In genomic region chr7:29871787-29872398, GRCh38 we compare ENCODE assay signal across 18 cellular contexts.
A peak's percentile ranks its signal among the peaks of the same experiment; 100 is the strongest.
DNase-seq lines count a peak whose midpoint lies in the region; ATAC-seq, FAIRE-seq and TF ChIP-seq lines count a peak whose summit lies in the region.
"Had no signal": no experiment of that assay in that cellular context is flagged by ENCODE, and none has a peak within 500 bp of the region (broad histone marks: within the 10 kb centered on the region; RNA-seq: fewer than 3 reads in every experiment).

No MANE protein-coding gene starts in this region.

- CTCF ChIA-PET in A549 (lab: Yijun Ruan, JAX) (interaction anchor here (0.8 to 2.4 kb wide), 6 partner anchors 18 to 479 kb away, joined by 3 to 13 read pairs (median 3); no protein-coding TSS in a partner anchor), A673 (lab: Charles Lee) (no interaction called here)

- intact Hi-C loops in A673 (cut with micrococcal nuclease; ENCODE audit: unreplicated experiment) = no loop called here

- ATAC-seq in A549 = no peak
- no peak for ATAC-seq in stimulated activated naive B cell treated with anti-CD40 and anti-IgM and Interleukin-4, amounts not matched to agents 10 μg/mL and 1 μg/mL and 100 μg/mL, for 72 hours (replicated peaks)

- no peaks in the 10 kb centered on the region for H3K36me3 ChIP-seq in A673 (ENCODE audit: insufficient read depth, low read length, poor library complexity, severe bottlenecking)

- H3K4me3 ChIP-seq in A549 = peak overlapping the region; percentile 36; the same call in 2 of the 3 replicates
- no peak overlapping the region for H3K4me3 ChIP-seq in astrocyte of the cerebellum (ENCODE audit: low read depth, low read length)
- H3K4me3 ChIP-seq in A673 (ENCODE audit: low read depth, low read length, poor library complexity, severe bottlenecking) = no peak overlapping the region

- TF ChIP-seq POLR2A in A549 (IDR thresholded peaks at IDR 0.05; ENCODE audit: low read length) (no peak), erythroblast (IDR thresholded peaks at IDR 0.05; ENCODE audit: low read length) (no peak)

- no peaks in the 10 kb centered on the region for H3K9me3 Mint-ChIP-seq in stimulated activated naive B cell treated with anti-CD40 and anti-IgM and Interleukin-4, amounts not matched to agents 10 μg/mL and 1 μg/mL and 100 μg/mL, for 72 hours
- H3K9me3 Mint-ChIP-seq: activated naive CD8-positive, alpha-beta T cell treated with anti-CD3 and anti-CD28 coated beads for 36 hours had no signal

- no peaks in the 10 kb centered on the region for H3K9me3 ChIP-seq in A549
- H3K9me3 ChIP-seq in A673 (ENCODE audit: low read depth, low read length, poor library complexity, severe bottlenecking) = no peaks in the 10 kb centered on the region

- H3K4me1 ChIP-seq in A549 = no peaks in the 10 kb centered on the region; the same call in 2 of the 3 replicates
- peaks cover 9% of the 10 kb centered on the region for H3K4me1 ChIP-seq in A673 (ENCODE audit: insufficient read depth, low read length, poor library complexity, severe bottlenecking)

- 61% methylated on average over 5 of the region's 5 CpGs for WGBS in A549 (ENCODE audit: missing lambda C conversion rate)

- H3K36me3 Mint-ChIP-seq in stimulated activated naive B cell treated with anti-CD40 and anti-IgM and Interleukin-4, amounts not matched to agents 10 μg/mL and 1 μg/mL and 100 μg/mL, for 72 hours = no peaks in the 10 kb centered on the region
- H3K36me3 Mint-ChIP-seq: activated naive CD8-positive, alpha-beta T cell treated with anti-CD3 and anti-CD28 coated beads for 36 hours had no signal

- H3K27me3 ChIP-seq in A673 (replicated peaks; ENCODE audit: insufficient read depth, low read depth, low read length, poor library complexity) = no peaks in the 10 kb centered on the region

- H3K27ac Mint-ChIP-seq in stimulated activated naive B cell treated with anti-CD40 and anti-IgM and Interleukin-4, amounts not matched to agents 10 μg/mL and 1 μg/mL and 100 μg/mL, for 72 hours = no peak overlapping the region
- H3K27ac Mint-ChIP-seq: activated naive CD8-positive, alpha-beta T cell treated with anti-CD3 and anti-CD28 coated beads for 36 hours had no signal

- no peak for TF ChIP-seq EP300 in A549 (IDR thresholded peaks at IDR 0.05)

- TF ChIP-seq CTCF in A549 (IDR thresholded peaks at IDR 0.05) (no peak), astrocyte of the cerebellum (IDR thresholded peaks at IDR 0.05; ENCODE audit: low read depth, low read length, missing control alignments) (no peak), A673 (conservative IDR thresholded peaks at IDR 0.05; ENCODE audit: low read depth, low read length) (no peak)

- H3K27ac ChIP-seq in A549 = no peak overlapping the region
- no peak overlapping the region for H3K27ac ChIP-seq in A673 (ENCODE audit: low read depth, low read length, poor library complexity, severe bottlenecking)
- H3K27ac ChIP-seq: parathyroid adenoma had no signal

- BruUV-seq in A673 (replicated peaks; lab: Mats Ljungman, UMichigan) = no TSS peak

- no peak for TF ChIP-seq RAD21 in A549 (conservative IDR thresholded peaks at IDR 0.05 in 1 of 2, IDR thresholded peaks at IDR 0.05 in 1 of 2)

- no peak overlapping the region for H3K4me3 Mint-ChIP-seq in stimulated activated naive B cell treated with anti-CD40 and anti-IgM and Interleukin-4, amounts not matched to agents 10 μg/mL and 1 μg/mL and 100 μg/mL, for 72 hours
- H3K4me3 Mint-ChIP-seq: activated naive CD8-positive, alpha-beta T cell treated with anti-CD3 and anti-CD28 coated beads for 36 hours had no signal

- no peaks in the 10 kb centered on the region for H3K4me1 Mint-ChIP-seq in stimulated activated naive B cell treated with anti-CD40 and anti-IgM and Interleukin-4, amounts not matched to agents 10 μg/mL and 1 μg/mL and 100 μg/mL, for 72 hours
- H3K4me1 Mint-ChIP-seq: activated naive CD8-positive, alpha-beta T cell treated with anti-CD3 and anti-CD28 coated beads for 36 hours had no signal

- POLR2A ChIA-PET in A549 (lab: Yijun Ruan, JAX) (interaction anchor here (0.6 kb wide), 1 partner anchor 187 kb away, joined by 4 read pairs; no protein-coding TSS in a partner anchor), A673 (lab: Charles Lee; ENCODE audit: low non-redundant PET) (no interaction called here)

- DNase-seq in A549 (ENCODE audit: low read depth in 1 of 2, low spot score in 1 of 2) (peak in 1 of 2 experiments; percentile 17), GM04503 (ENCODE audit: low read depth) (peak; percentile 85), astrocyte of the cerebellum (ENCODE audit: low read depth) (peak; percentile 34), hepatic stellate cell (ENCODE audit: low spot score) (peak; percentile 78), A673 (ENCODE audit: low spot score) (no peak), erythroblast (lab: John Stamatoyannopoulos, UW) (no peak), globus pallidus (ENCODE audit: low spot score) (no peak)
- no peak for DNase-seq in stimulated activated naive B cell treated with anti-CD40 and anti-IgM and Interleukin-4, amounts not matched to agents 10 μg/mL and 1 μg/mL and 100 μg/mL, for 72 hours
- DNase-seq: activated CD4-positive, alpha-beta T cell treated with anti-CD3 and anti-CD28 coated beads for 48 hours; activated naive CD8-positive, alpha-beta T cell treated with anti-CD3 and anti-CD28 coated beads for 36 hours; activated T-cell treated with anti-CD3 and anti-CD28 coated beads, Interleukin-2, amount 50 U/mL, for 1 hour; hippocampal formation; NCI-H1048; Right ventricle myocardium superior; T-helper 9 cell had no signal

- peak overlapping the region; percentile 69 for H3K4me2 ChIP-seq in A549

- no peak for FAIRE-seq in A549 (lab: Jason Lieb, UNC)
- FAIRE-seq: D721Med, GM19239 had no signal

- peaks cover 6 to 15% of the 10 kb centered on the region in 2 donors for H3K27me3 Mint-ChIP-seq in stimulated activated naive B cell treated with anti-CD40 and anti-IgM and Interleukin-4, amounts not matched to agents 10 μg/mL and 1 μg/mL and 100 μg/mL, for 72 hours

- in situ Hi-C loops in astrocyte of the cerebellum (cut with HindIII; ENCODE audit: low sequenced_read_pairs) = no loop called here

TF ChIP-seq in A549, 52 proteins besides CTCF, POLR2A, EP300 and RAD21:
- TF ChIP-seq CBX8 (IDR thresholded peaks at IDR 0.05) = no peak
- TF ChIP-seq CEBPB (IDR thresholded peaks at IDR 0.05) = 0 out of 4 replicates have a peak, but pooled peaks of 1 of the 2 experiments have one; percentile 12

Comparison
In these comparisons a context has a peak if more than half of its experiments do, and no peak if none do; other contexts are left out.
1. DNase-seq: peak in GM04503 (single experiment), astrocyte of the cerebellum (single experiment) and hepatic stellate cell (single experiment); none in stimulated activated naive B cell treated with anti-CD40 and anti-IgM and Interleukin-4, amounts not matched to agents 10 μg/mL and 1 μg/mL and 100 μg/mL, for 72 hours (single experiment), A673 (single experiment), erythroblast (0 of 2) and globus pallidus (single experiment).